In the genomic region with DNA sequence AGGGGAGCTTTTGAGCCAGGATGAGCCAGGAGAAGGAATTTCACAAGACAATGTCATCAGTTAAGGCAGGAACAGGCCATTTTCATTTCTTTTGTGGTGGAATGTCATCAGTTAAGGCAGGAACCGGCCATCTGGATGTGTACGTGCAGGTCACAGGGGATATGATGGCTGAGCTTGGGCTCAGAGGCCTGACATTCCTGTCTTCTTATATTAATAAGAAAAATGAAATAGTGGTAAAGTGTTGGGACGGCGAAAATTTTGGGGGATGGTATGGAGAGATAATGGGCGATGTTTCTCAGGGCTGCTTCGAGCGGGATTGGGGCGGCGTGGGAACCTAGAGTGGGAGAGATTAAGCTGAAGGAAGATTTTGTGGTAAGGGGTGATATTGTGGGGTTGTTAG, we compare ENCODE assay signal across 4 cellular contexts. TPM values are rescaled to one million over a fixed set of nuclear protein-coding genes. Genes with fewer than 3 reads are reported as not detected.
"Had no signal": no experiment of that assay in that cellular context is flagged by ENCODE, and none has a peak within 500 bp of the region (broad histone marks: within the 10 kb centered on the region; RNA-seq: fewer than 3 reads in every experiment).

No MANE protein-coding gene starts in this region.

RNA-seq across cellular contexts. Expression of gene GABRP, which starts 21.2 kb away (rescaled TPM):
- total RNA-seq: LHCN-M2, M059J, MCF 10A, NCI-H460 had no signal
